In genomic region chr4:69970071-69970470, GRCh38 we compare ENCODE assay signal across 1 cellular context.
TF ChIP-seq lines count a peak whose summit lies in the region.

No MANE protein-coding gene starts in this region.

TF ChIP-seq in HepG2, 621 proteins besides CTCF, POLR2A, EP300 and RAD21 (continues in another document):
- TF ChIP-seq RFX3 (CRISPR knock-in tag; IDR thresholded peaks at IDR 0.05) (peak; percentile 59; the same call in 1 of the 2 replicates), ARID5B (CRISPR knock-in tag; IDR thresholded peaks at IDR 0.05) (peak; percentile 60; the same call in 1 of the 2 replicates), ZNF777 (CRISPR knock-in tag; IDR thresholded peaks at IDR 0.05) (no peak), NFE2L2 (IDR thresholded peaks at IDR 0.05; ENCODE audit: low read length) (no peak), CEBPG (CRISPR knock-in tag; IDR thresholded peaks at IDR 0.05) (peak; percentile 70), PAXIP1 (CRISPR knock-in tag; conservative IDR thresholded peaks at IDR 0.05) (0 out of 2 replicates have a peak, but pooled peaks have one; percentile 22), ZBTB2 (CRISPR knock-in tag; IDR thresholded peaks at IDR 0.05; ENCODE audit: low read depth) (no peak), GZF1 (CRISPR knock-in tag; IDR thresholded peaks at IDR 0.05) (no peak), NR2F6 (IDR thresholded peaks at IDR 0.05) (no peak), NR2F6 (CRISPR knock-in tag; IDR thresholded peaks at IDR 0.05) (no peak), BCL6 (CRISPR knock-in tag; IDR thresholded peaks at IDR 0.05) (peak; percentile 87), NFIB (CRISPR knock-in tag; IDR thresholded peaks at IDR 0.05; ENCODE audit: borderline replicate concordance) (no peak), HOMEZ (CRISPR knock-in tag; IDR thresholded peaks at IDR 0.05; ENCODE audit: low read depth) (peak; percentile 93), ELF3 (CRISPR knock-in tag; IDR thresholded peaks at IDR 0.05) (peak; percentile 84), HNF4A (CRISPR knock-in tag; IDR thresholded peaks at IDR 0.05) (peak; percentile 85), ZBTB40 (IDR thresholded peaks at IDR 0.05) (no peak), ZBTB40 (CRISPR knock-in tag; IDR thresholded peaks at IDR 0.05) (no peak), MTA1 (CRISPR knock-in tag; IDR thresholded peaks at IDR 0.05; ENCODE audit: borderline replicate concordance) (no peak), CEBPB (IDR thresholded peaks at IDR 0.05; ENCODE audit: borderline replicate concordance, low read depth, low read length) (peak; percentile 50; the same call in 1 of the 2 replicates), GPBP1L1 (CRISPR knock-in tag; IDR thresholded peaks at IDR 0.05) (no peak), HNF4G (IDR thresholded peaks at IDR 0.05; ENCODE audit: borderline replicate concordance, low read depth, low read length) (no peak), HNF4G (CRISPR knock-in tag; IDR thresholded peaks at IDR 0.05; ENCODE audit: borderline replicate concordance, low read depth) (no peak), RBM22 (optimal IDR thresholded peaks at IDR 0.05; ENCODE audit: low read length) (no peak), ZNF18 (CRISPR knock-in tag; IDR thresholded peaks at IDR 0.05; ENCODE audit: insufficient replicate concordance) (no peak), ZNF143 (CRISPR knock-in tag; IDR thresholded peaks at IDR 0.05) (no peak), MZF1 (CRISPR knock-in tag; IDR thresholded peaks at IDR 0.05; ENCODE audit: borderline replicate concordance) (no peak), HMG20A (CRISPR knock-in tag; IDR thresholded peaks at IDR 0.05; ENCODE audit: borderline replicate concordance) (peak; percentile 31; the same call in 1 of the 2 replicates), ZNF644 (CRISPR knock-in tag; IDR thresholded peaks at IDR 0.05; ENCODE audit: low read depth) (peak; percentile 77), ZNF3 (CRISPR knock-in tag; IDR thresholded peaks at IDR 0.05) (0 out of 2 replicates have a peak, but pooled peaks have one; percentile 26), HNRNPL (IDR thresholded peaks at IDR 0.05; ENCODE audit: low read depth, low read length) (no peak), ZNF282 (IDR thresholded peaks at IDR 0.05; ENCODE audit: partially characterized antibody) (no peak), SKIL (CRISPR knock-in tag; IDR thresholded peaks at IDR 0.05; ENCODE audit: borderline replicate concordance) (no peak)
